Comparison of ENCODE assay signal across 8 cellular contexts in the genomic region with DNA sequence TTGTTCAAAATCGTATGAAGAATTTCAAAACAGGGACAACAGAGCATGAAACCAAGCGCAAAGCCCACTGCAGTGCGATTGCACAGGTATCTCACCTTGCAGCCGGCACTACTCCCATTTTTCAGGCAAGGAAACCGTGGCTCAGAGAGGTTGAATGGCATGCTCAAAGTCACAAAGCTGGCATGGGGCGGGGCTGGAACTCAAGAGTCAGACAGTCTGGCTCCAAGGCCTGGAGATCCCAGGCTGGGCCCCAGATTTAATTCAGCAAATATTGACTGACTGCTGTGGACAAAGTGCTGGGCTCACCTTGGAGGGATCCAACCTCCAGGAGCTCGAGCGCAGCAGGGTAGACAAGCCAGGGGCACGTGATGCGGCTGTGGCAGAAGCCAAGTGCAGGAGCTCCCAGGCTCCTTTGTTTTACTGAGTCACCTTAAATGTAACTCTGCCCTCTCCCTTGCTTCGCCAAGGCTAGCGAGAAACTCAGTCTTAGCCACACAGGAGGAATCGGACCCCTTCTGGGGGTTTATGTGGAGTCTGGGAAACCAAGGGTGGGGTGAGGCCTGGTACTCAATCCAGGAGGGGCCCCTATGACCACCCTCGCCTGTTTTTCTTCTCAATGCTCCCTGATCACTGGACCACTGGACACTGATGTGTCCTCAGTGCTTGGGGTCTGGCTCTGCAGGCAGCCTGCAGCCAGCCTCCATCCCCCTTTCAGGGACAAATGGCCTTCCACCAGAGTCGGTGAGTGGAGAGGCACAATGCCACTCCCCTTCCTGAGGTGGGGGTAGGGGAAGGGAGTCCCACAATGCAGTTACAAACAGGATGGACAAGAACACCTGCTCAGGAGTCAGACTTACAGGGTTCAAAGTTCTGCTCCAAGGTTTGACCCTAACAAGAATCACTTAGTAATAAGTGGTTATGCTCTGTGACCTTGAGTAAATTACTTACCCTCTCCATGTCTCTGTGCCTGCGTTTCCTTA. TPM values are rescaled to one million over a fixed set of nuclear protein-coding genes. Genes with fewer than 3 reads are reported as not detected.
DNase-seq lines count a peak whose midpoint lies in the region; ATAC-seq and TF ChIP-seq lines count a peak whose summit lies in the region.

No MANE protein-coding gene starts in this region.

- ATAC-seq in GM18505 (IDR thresholded peaks at IDR 0.05; ENCODE audit: unreplicated experiment) (no peak), GM21526 (IDR thresholded peaks at IDR 0.05; ENCODE audit: low FRiP score, unreplicated experiment) (no peak)

- DNase-seq in NCI-H2171 treated with DMSO at 0.1 percent for 48 hours (lab: John Stamatoyannopoulos, UW) (peak; percentile 5), NCI-H2171 (lab: John Stamatoyannopoulos, UW) (no peak), RWPE1 (ENCODE audit: low spot score) (no peak), esophagus squamous epithelium (lab: John Stamatoyannopoulos, UW) (no peak), SW480 (ENCODE audit: low spot score) (no peak)

- H3K9me3 ChIP-seq in esophagus squamous epithelium (no peaks in the 10 kb centered on the region), skeletal muscle satellite cell (replicated peaks; ENCODE audit: low read length) (no peaks in the 10 kb centered on the region)

- peak in 1 of 4 donors; percentile 15 for TF ChIP-seq POLR2A in esophagus squamous epithelium (IDR thresholded peaks at IDR 0.05)
- no peak for TF ChIP-seq POLR2A in GM18505 (IDR thresholded peaks at IDR 0.05; ENCODE audit: borderline replicate concordance, extremely low read depth, insufficient read depth, insufficient read length)

- POLR2A ChIA-PET in RWPE1 (lab: Yijun Ruan, JAX; ENCODE audit: low non-redundant PET), result interaction anchor here (1.0 kb wide), 1 partner anchor 60 kb away, joined by 6 read pairs; no protein-coding TSS in a partner anchor

- H3K36me3 ChIP-seq in esophagus squamous epithelium, result peaks cover 2 to 26% (median 8%) of the 10 kb centered on the region in 3 donors
- H3K36me3 ChIP-seq in skeletal muscle satellite cell (ENCODE audit: insufficient read depth, low read length), result no peaks in the 10 kb centered on the region

- H3K4me3 ChIP-seq in esophagus squamous epithelium, result peak overlapping the region in 1 of 4 donors; percentile 50
- peak overlapping the region; percentile 77 for H3K4me3 ChIP-seq in skeletal muscle satellite cell (ENCODE audit: low read length)

- peak overlapping the region; percentile 83 for H3K27ac ChIP-seq in RWPE1
- H3K27ac ChIP-seq in esophagus squamous epithelium, result peak overlapping the region; percentile 76 to 82 (median 78)

- TF ChIP-seq CTCF in RWPE1 (conservative IDR thresholded peaks at IDR 0.05; ENCODE audit: low read depth) (no peak), esophagus squamous epithelium (IDR thresholded peaks at IDR 0.05) (peak in 1 of 6 experiments; percentile 11)

- peak overlapping the region; percentile 97 for H3K4me2 ChIP-seq in skeletal muscle satellite cell (ENCODE audit: low read length)

- 48 to 65% methylated on average over 8 to 14 of the region's 16 CpGs for WGBS in esophagus squamous epithelium, 2 donors

- CTCF ChIA-PET in RWPE1 (lab: Yijun Ruan, JAX), result interaction anchor here (0.5 to 1.9 kb wide), 11 partner anchors 9 to 87 kb away, joined by 3 to 9 read pairs (median 3); no protein-coding TSS in a partner anchor

- peaks cover 51 to 90% (median 51%) of the 10 kb centered on the region in 3 donors for H3K4me1 ChIP-seq in esophagus squamous epithelium
- peaks cover 28% of the 10 kb centered on the region for H3K4me1 ChIP-seq in skeletal muscle satellite cell (ENCODE audit: control insufficient read depth, insufficient read depth, low read length)

- H3K9ac ChIP-seq in skeletal muscle satellite cell (ENCODE audit: low read depth, low read length), result peak overlapping the region; percentile 74

- H3K27me3 ChIP-seq in esophagus squamous epithelium, result no peaks in the 10 kb centered on the region
- no peaks in the 10 kb centered on the region for H3K27me3 ChIP-seq in skeletal muscle satellite cell (ENCODE audit: control insufficient read depth, insufficient read depth, low read length)

- intact Hi-C loops in esophagus squamous epithelium (cut with DNase I), result loop anchor here (10.0 kb wide), 1 partner anchor 302 kb away; no protein-coding TSS in a partner anchor

RNA-seq across cellular contexts. Expression of a gene that starts 3.9 kb away (rescaled TPM):
- 10 to 100 TPM; 34.1 to 67.3 (median 38.1) TPM for total RNA-seq in esophagus squamous epithelium
- total RNA-seq in skeletal muscle satellite cell (2012; rRNA removed), result 59.4 and 91.0 TPM in 2 replicates

RNA-seq across cellular contexts. Expression of a gene that starts 10.6 kb away (rescaled TPM):
- 100 to 1,000 TPM in 1 of 4 donors, 10 to 100 TPM in 3; 24.5 to 111 (median 51.8) TPM for total RNA-seq in esophagus squamous epithelium
- under 0.01 TPM in 1 of 2 replicates, not detected in the other for total RNA-seq in skeletal muscle satellite cell (2012; rRNA removed)

RNA-seq across cellular contexts. Expression of a gene that starts 17.4 kb away (rescaled TPM):
- total RNA-seq in esophagus squamous epithelium, result under 1 TPM in 3 of 4 donors, not detected in 1; 0.11 to 0.38 (median 0.13) TPM
- total RNA-seq in skeletal muscle satellite cell (2012; rRNA removed), result 0.51 and 1.1 TPM in 2 replicates

RNA-seq across cellular contexts. Expression of a gene that starts 34.8 kb away (rescaled TPM):
- total RNA-seq in esophagus squamous epithelium, result under 1 TPM in 1 of 4 donors, not detected in 3; 0.38 TPM
- total RNA-seq in skeletal muscle satellite cell (2012; rRNA removed), result 0.44 and 0.51 TPM in 2 replicates
